ENCODE assay signal across 1 cellular context in the genomic region with DNA sequence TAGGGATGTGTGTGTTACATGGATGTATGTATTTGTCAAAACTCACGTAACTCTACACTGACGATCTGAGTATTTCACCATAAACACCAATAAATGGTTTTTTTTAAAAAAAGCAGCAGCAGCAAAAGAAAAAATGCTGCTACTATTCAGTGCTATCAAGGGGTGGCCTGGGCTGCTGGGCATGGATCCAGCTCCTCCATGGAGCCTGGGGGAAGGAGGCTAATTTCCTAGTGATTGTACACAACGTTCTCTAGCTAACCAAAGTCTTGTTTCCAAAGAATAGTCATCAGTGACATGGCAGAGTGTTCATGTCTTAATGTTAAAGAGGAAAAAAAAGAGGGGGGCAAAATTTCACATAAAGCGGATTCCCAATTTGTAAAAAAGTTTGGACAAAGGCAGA.
TF ChIP-seq lines count a peak whose summit lies in the region.

No MANE protein-coding gene starts in this region.

TF ChIP-seq in GM23338, 12 proteins besides CTCF, POLR2A, EP300 and RAD21 (continued from another document):
- TF ChIP-seq, protein P1, sequence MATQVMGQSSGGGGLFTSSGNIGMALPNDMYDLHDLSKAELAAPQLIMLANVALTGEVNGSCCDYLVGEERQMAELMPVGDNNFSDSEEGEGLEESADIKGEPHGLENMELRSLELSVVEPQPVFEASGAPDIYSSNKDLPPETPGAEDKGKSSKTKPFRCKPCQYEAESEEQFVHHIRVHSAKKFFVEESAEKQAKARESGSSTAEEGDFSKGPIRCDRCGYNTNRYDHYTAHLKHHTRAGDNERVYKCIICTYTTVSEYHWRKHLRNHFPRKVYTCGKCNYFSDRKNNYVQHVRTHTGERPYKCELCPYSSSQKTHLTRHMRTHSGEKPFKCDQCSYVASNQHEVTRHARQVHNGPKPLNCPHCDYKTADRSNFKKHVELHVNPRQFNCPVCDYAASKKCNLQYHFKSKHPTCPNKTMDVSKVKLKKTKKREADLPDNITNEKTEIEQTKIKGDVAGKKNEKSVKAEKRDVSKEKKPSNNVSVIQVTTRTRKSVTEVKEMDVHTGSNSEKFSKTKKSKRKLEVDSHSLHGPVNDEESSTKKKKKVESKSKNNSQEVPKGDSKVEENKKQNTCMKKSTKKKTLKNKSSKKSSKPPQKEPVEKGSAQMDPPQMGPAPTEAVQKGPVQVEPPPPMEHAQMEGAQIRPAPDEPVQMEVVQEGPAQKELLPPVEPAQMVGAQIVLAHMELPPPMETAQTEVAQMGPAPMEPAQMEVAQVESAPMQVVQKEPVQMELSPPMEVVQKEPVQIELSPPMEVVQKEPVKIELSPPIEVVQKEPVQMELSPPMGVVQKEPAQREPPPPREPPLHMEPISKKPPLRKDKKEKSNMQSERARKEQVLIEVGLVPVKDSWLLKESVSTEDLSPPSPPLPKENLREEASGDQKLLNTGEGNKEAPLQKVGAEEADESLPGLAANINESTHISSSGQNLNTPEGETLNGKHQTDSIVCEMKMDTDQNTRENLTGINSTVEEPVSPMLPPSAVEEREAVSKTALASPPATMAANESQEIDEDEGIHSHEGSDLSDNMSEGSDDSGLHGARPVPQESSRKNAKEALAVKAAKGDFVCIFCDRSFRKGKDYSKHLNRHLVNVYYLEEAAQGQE (IDR thresholded peaks at IDR 0.05; ENCODE audit: unreplicated experiment): no peak
- TF ChIP-seq EZH2phosphoT487 (IDR thresholded peaks at IDR 0.05; ENCODE audit: unreplicated experiment) (no peak), STAT1 (IDR thresholded peaks at IDR 0.05; ENCODE audit: unreplicated experiment) (no peak), JUNB (IDR thresholded peaks at IDR 0.05; ENCODE audit: unreplicated experiment) (no peak), CREB1 (CRISPR knock-in tag; IDR thresholded peaks at IDR 0.05; ENCODE audit: low read depth) (no peak)
